In the genomic region with DNA sequence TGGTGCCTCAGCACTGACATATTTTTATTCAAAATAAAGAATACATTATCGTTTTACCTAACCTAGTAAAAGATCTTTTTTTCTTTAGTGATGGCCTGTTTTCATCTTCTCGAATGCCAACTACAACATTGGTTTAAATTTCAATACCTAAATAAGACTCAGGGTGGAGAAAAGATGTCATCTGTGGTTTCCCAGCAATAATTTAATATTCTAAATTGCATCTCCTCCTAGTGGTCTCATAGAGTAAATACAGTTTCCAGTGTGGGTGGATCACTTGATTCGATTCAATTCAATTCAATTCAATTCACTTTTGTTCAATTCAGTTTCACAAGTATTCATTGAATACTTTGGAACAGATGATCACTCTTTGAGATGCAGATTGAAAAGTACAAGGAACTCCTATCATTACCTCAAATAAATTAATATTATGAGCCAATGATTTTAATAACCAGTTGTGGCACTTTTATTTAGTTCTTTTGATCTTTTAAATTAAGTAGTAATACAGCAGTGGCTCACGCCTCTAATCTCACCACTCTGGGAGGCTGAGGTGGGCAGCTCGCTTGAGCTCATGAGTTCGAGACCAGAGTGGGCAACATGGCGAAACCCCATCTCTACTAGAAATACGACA, we compare ENCODE assay signal across 8 cellular contexts.
A peak's percentile ranks its signal among the peaks of the same experiment; 100 is the strongest.
DNase-seq lines count a peak whose midpoint lies in the region; ATAC-seq and TF ChIP-seq lines count a peak whose summit lies in the region.

No MANE protein-coding gene starts in this region.

- CTCF ChIA-PET in Caco-2 (lab: Charles Lee): no interaction called here

- H3K4me1 Mint-ChIP-seq in Caco-2 (ENCODE audit: low read depth, unreplicated experiment): no peaks in the 10 kb centered on the region

- H3K4me3 ChIP-seq in Caco-2 (ENCODE audit: low read depth, low read length) (no peak overlapping the region), HL-60 (replicated peaks; ENCODE audit: insufficient read depth, low read length) (no peak overlapping the region), astrocyte of the spinal cord (ENCODE audit: low read depth, low read length) (no peak overlapping the region), lung (no peak overlapping the region)

- ATAC-seq in lung (ENCODE audit: insufficient read depth, low FRiP score): no peak
- no peak for ATAC-seq in GM19455 (IDR thresholded peaks at IDR 0.05; ENCODE audit: unreplicated experiment)
- ATAC-seq in GM18519 (IDR thresholded peaks at IDR 0.05; ENCODE audit: low FRiP score, unreplicated experiment): no peak

- in situ Hi-C loops in astrocyte of the spinal cord (cut with HindIII; ENCODE audit: low sequenced_read_pairs): no loop called here

- H3K4me3 Mint-ChIP-seq in Caco-2 (ENCODE audit: unreplicated experiment): no peak overlapping the region

- intact Hi-C loops in Caco-2 (cut with micrococcal nuclease; ENCODE audit: unreplicated experiment): loop anchor here (2.0 kb wide), 1 partner anchor 429 kb away; no protein-coding TSS in a partner anchor

- no TSS peak for BruUV-seq in Caco-2 (replicated peaks; lab: Mats Ljungman, UMichigan)

- H3K36me3 Mint-ChIP-seq in Caco-2 (ENCODE audit: insufficient read depth, unreplicated experiment): no peaks in the 10 kb centered on the region

- H3K27me3 ChIP-seq in Caco-2 (replicated peaks; ENCODE audit: control insufficient read depth, insufficient read depth, low read length): no peaks in the 10 kb centered on the region
- no peaks in the 10 kb centered on the region for H3K27me3 ChIP-seq in HL-60 (ENCODE audit: insufficient read depth, poor library complexity, severe bottlenecking)
- H3K27me3 ChIP-seq in lung (ENCODE audit: control insufficient read depth, insufficient read depth): no peaks in the 10 kb centered on the region

- H3K4me1 ChIP-seq in Caco-2 (no peaks in the 10 kb centered on the region), lung (ENCODE audit: control insufficient read depth in 2 of 2, insufficient read depth in 2 of 2, low read length in 2 of 2) (peaks cover 0 to 1% of the 10 kb centered on the region in 2 donors)

- H3K27ac ChIP-seq in HL-60 (replicated peaks): no peak overlapping the region
- H3K27ac ChIP-seq in lung (ENCODE audit: low read depth in 1 of 2, low read length in 1 of 2): no peak overlapping the region

- H3K9me3 ChIP-seq in Caco-2 (no peaks in the 10 kb centered on the region), lung (ENCODE audit: control insufficient read depth in 2 of 2, insufficient read depth in 1 of 2, low read length in 1 of 2) (peaks cover 0 to 3% of the 10 kb centered on the region in 2 donors)

- H3K36me3 ChIP-seq in Caco-2 (ENCODE audit: control insufficient read depth, insufficient read depth, low read length): no peaks in the 10 kb centered on the region
- no peaks in the 10 kb centered on the region for H3K36me3 ChIP-seq in lung (ENCODE audit: control insufficient read depth in 2 of 2, insufficient read depth in 2 of 2, low read length in 2 of 2)

- TF ChIP-seq CTCF in Caco-2 (IDR thresholded peaks at IDR 0.05; ENCODE audit: insufficient read depth in 1 of 2, low read depth in 1 of 2, low read length in 1 of 2, severe bottlenecking in 1 of 2, unreplicated experiment in 1 of 2) (peak; percentile 10 to 41), HL-60 (IDR thresholded peaks at IDR 0.05; ENCODE audit: insufficient read depth, low read length) (peak; percentile 24), astrocyte of the spinal cord (IDR thresholded peaks at IDR 0.05; ENCODE audit: low read depth, low read length) (peak; percentile 51), lung (IDR thresholded peaks at IDR 0.05; ENCODE audit: control extremely low read depth, extremely low read depth) (peak; percentile 16)

- no peaks in the 10 kb centered on the region for H3K9me3 Mint-ChIP-seq in Caco-2 (ENCODE audit: unreplicated experiment)

- WGBS in lung, 2 donors: 78 to 81% methylated on average over 8 of the region's 8 CpGs

- no peaks in the 10 kb centered on the region for H3K27me3 Mint-ChIP-seq in Caco-2 (ENCODE audit: insufficient read depth, unreplicated experiment)

- H3K27ac Mint-ChIP-seq in Caco-2 (ENCODE audit: unreplicated experiment): no peak overlapping the region

- no peak for DNase-seq in Caco-2
- no peak for DNase-seq in HL-60 (ENCODE audit: low read depth in 1 of 2, low spot score in 1 of 2)
- peak; percentile 61 for DNase-seq in astrocyte of the spinal cord (ENCODE audit: low read depth, low spot score)
- no peak for DNase-seq in lung (ENCODE audit: low spot score)
- DNase-seq in MV-4-11 (lab: John Stamatoyannopoulos, UW): no peak
- no peak for DNase-seq in NCI-H2227 (lab: John Stamatoyannopoulos, UW; ENCODE audit: unreplicated experiment)

- POLR2A ChIA-PET in Caco-2 (lab: Charles Lee): no interaction called here
